12 cellular contexts compared by ENCODE assay signal in the genomic region with DNA sequence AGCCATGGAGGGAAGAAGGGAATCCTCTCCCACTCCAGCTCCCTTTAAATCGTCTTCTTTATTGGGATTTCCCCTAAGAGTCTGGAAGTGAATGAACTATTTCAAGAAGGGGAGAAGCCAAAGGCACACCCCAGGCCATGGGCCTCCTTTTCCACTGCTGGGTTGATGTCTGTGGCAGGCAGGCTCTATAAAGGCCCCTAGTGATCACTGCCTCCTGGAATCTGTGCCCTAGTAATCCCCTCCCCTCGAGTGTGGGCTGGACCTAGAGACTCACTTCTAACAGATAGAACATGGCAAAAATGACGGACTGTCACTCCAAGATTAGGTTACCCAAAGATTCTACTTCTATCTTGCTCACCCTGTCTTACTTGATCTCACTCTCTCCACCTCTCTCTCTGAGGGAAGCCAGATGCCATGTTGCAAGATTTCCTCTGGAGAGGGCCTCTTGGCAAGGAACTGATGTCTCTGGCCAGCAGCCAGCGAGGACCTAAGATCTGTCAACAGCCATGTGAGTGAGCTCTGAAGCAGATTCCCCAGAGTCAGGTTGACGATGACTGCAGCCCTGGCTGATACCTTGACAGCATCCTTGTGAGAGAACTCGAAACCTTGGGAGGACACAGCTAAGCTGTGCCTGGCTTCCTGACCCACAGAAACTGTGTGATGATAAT.
DNase-seq lines count a peak whose midpoint lies in the region; ATAC-seq and TF ChIP-seq lines count a peak whose summit lies in the region.
"Had no signal": no experiment of that assay in that cellular context is flagged by ENCODE, and none has a peak within 500 bp of the region (broad histone marks: within the 10 kb centered on the region; RNA-seq: fewer than 3 reads in every experiment).

No MANE protein-coding gene starts in this region.

- no peak overlapping the region for H3K4me3 Mint-ChIP-seq in CD14-positive monocyte
- no peak overlapping the region for H3K4me3 Mint-ChIP-seq in neural crest cell
- no peak overlapping the region for H3K4me3 Mint-ChIP-seq in natural killer cell
- H3K4me3 Mint-ChIP-seq: stimulated activated naive B cell treated with anti-CD40 and anti-IgM and Interleukin-4, amounts not matched to agents 10 μg/mL and 1 μg/mL and 100 μg/mL, for 72 hours had no signal

- intact Hi-C loops in CD14-positive monocyte (cut with micrococcal nuclease): no loop called here
- intact Hi-C loops in natural killer cell (cut with micrococcal nuclease): no loop called here

- TF ChIP-seq CTCF in CD14-positive monocyte (IDR thresholded peaks at IDR 0.05) (no peak), neural crest cell (conservative IDR thresholded peaks at IDR 0.05) (no peak), natural killer cell (IDR thresholded peaks at IDR 0.05) (no peak)

- ATAC-seq in natural killer cell (no peak), GM18517 (IDR thresholded peaks at IDR 0.05; ENCODE audit: unreplicated experiment) (no peak)
- ATAC-seq: stimulated activated naive B cell treated with anti-CD40 and anti-IgM and Interleukin-4, amounts not matched to agents 10 μg/mL and 1 μg/mL and 100 μg/mL, for 72 hours had no signal

- peaks cover 0 to 1% (median 0%) of the 10 kb centered on the region in 7 donors for H3K9me3 Mint-ChIP-seq in CD14-positive monocyte
- peaks cover 4% of the 10 kb centered on the region for H3K9me3 Mint-ChIP-seq in neural crest cell
- H3K9me3 Mint-ChIP-seq in natural killer cell: no peaks in the 10 kb centered on the region
- H3K9me3 Mint-ChIP-seq: stimulated activated naive B cell treated with anti-CD40 and anti-IgM and Interleukin-4, amounts not matched to agents 10 μg/mL and 1 μg/mL and 100 μg/mL, for 72 hours had no signal

- H3K4me1 Mint-ChIP-seq in CD14-positive monocyte (peaks cover 27% of the 10 kb centered on the region), neural crest cell (peaks cover 6% of the 10 kb centered on the region), natural killer cell (no peaks in the 10 kb centered on the region)
- H3K4me1 Mint-ChIP-seq: stimulated activated naive B cell treated with anti-CD40 and anti-IgM and Interleukin-4, amounts not matched to agents 10 μg/mL and 1 μg/mL and 100 μg/mL, for 72 hours had no signal

- H3K27me3 Mint-ChIP-seq in CD14-positive monocyte (ENCODE audit: low read depth in 3 of 3) (peaks cover 0 to 1% (median 0%) of the 10 kb centered on the region in 3 donors), neural crest cell (ENCODE audit: low read depth) (no peaks in the 10 kb centered on the region), natural killer cell (ENCODE audit: low read depth in 2 of 2) (no peaks in the 10 kb centered on the region)
- H3K27me3 Mint-ChIP-seq: stimulated activated naive B cell treated with anti-CD40 and anti-IgM and Interleukin-4, amounts not matched to agents 10 μg/mL and 1 μg/mL and 100 μg/mL, for 72 hours had no signal

- H3K27ac Mint-ChIP-seq in CD14-positive monocyte (peak overlapping the region in 2 of 7 donors; percentile 10 to 71), neural crest cell (ENCODE audit: unreplicated experiment) (peak overlapping the region; percentile 44), natural killer cell (no peak overlapping the region)
- H3K27ac Mint-ChIP-seq: stimulated activated naive B cell treated with anti-CD40 and anti-IgM and Interleukin-4, amounts not matched to agents 10 μg/mL and 1 μg/mL and 100 μg/mL, for 72 hours had no signal

- H3K36me3 Mint-ChIP-seq in CD14-positive monocyte (no peaks in the 10 kb centered on the region), neural crest cell (ENCODE audit: low read depth) (peaks cover 2% of the 10 kb centered on the region), natural killer cell (no peaks in the 10 kb centered on the region)
- H3K36me3 Mint-ChIP-seq: stimulated activated naive B cell treated with anti-CD40 and anti-IgM and Interleukin-4, amounts not matched to agents 10 μg/mL and 1 μg/mL and 100 μg/mL, for 72 hours had no signal

- DNase-seq in CD14-positive monocyte (ENCODE audit: low spot score) (peak; percentile 67), NCI-H2171 (lab: John Stamatoyannopoulos, UW) (peak; percentile 4), fibroblast of peridontal ligament (ENCODE audit: extremely low read depth) (peak; percentile 23), neural crest cell (ENCODE audit: low read depth, low spot score) (no peak), RPMI8226 (no peak), natural killer cell (no peak), HuH-7.5 (ENCODE audit: low spot score) (no peak)
- DNase-seq: brain microvascular endothelial cell; NCI-H187 treated with DMSO at 0.1 percent for 48 hours; stimulated activated CD4-positive, alpha-beta T cell treated with anti-CD3 and anti-CD28 coated beads, Interleukin-15, amount 100 ng/mL, for 24 hours; stimulated activated naive B cell treated with anti-CD40 and anti-IgM and Interleukin-4, amounts not matched to agents 10 μg/mL and 1 μg/mL and 100 μg/mL, for 72 hours had no signal

Comparison
In these comparisons a context has a peak if more than half of its experiments do, and no peak if none do; other contexts are left out.
1. DNase-seq: peak in CD14-positive monocyte (single experiment), NCI-H2171 (single experiment) and fibroblast of peridontal ligament (single experiment); none in neural crest cell (single experiment), RPMI8226 (single experiment), natural killer cell (single experiment) and HuH-7.5 (single experiment).